In genomic region chr20:38961530-38962043, GRCh38 we compare ENCODE assay signal across 8 cellular contexts. TPM values are rescaled to one million over a fixed set of nuclear protein-coding genes. Genes with fewer than 3 reads are reported as not detected.
DNase-seq lines count a peak whose midpoint lies in the region; ATAC-seq and TF ChIP-seq lines count a peak whose summit lies in the region.

No MANE protein-coding gene starts in this region.

- H3K9me3 Mint-ChIP-seq in activated T-cell treated with anti-CD3 and anti-CD28 coated beads, Interleukin-2, amount 50 U/mL, for 4 hours = no peaks in the 10 kb centered on the region

- ATAC-seq in activated T-cell treated with anti-CD3 and anti-CD28 coated beads, Interleukin-2, amount 50 U/mL, for 4 hours = no peak

- H3K4me1 Mint-ChIP-seq in activated T-cell treated with anti-CD3 and anti-CD28 coated beads, Interleukin-2, amount 50 U/mL, for 4 hours (ENCODE audit: low read depth) = peaks cover 24% of the 10 kb centered on the region

- H3K4me1 ChIP-seq in HUES6 (ENCODE audit: control insufficient read depth, insufficient read depth, low read length) (no peaks in the 10 kb centered on the region; the same call in 1 of the 2 replicates), iPS-15b (ENCODE audit: control insufficient read depth, insufficient read depth, low read length) (no peaks in the 10 kb centered on the region)

- no peaks in the 10 kb centered on the region for H3K27me3 Mint-ChIP-seq in activated T-cell treated with anti-CD3 and anti-CD28 coated beads, Interleukin-2, amount 50 U/mL, for 4 hours (ENCODE audit: low read depth)

- peak overlapping the region; percentile 93 for H3K27ac ChIP-seq in HUES6 (ENCODE audit: low read depth, low read length)

- H3K4me3 Mint-ChIP-seq in activated T-cell treated with anti-CD3 and anti-CD28 coated beads, Interleukin-2, amount 50 U/mL, for 4 hours = peak overlapping the region; percentile 96

- TF ChIP-seq CTCF in AG10803 (conservative IDR thresholded peaks at IDR 0.05; ENCODE audit: low read length) = no peak

- DNase-seq in AG10803 (ENCODE audit: low read depth) (no peak), cortex of kidney (lab: John Stamatoyannopoulos, UW) (no peak), putamen (ENCODE audit: low spot score) (no peak), NCI-H2171 treated with DMSO at 0.1 percent for 48 hours (lab: John Stamatoyannopoulos, UW) (no peak)
- peak; percentile 15 for DNase-seq in activated T-cell treated with anti-CD3 and anti-CD28 coated beads, Interleukin-2, amount 50 U/mL, for 4 hours
- peak; percentile 16 for DNase-seq in stimulated activated CD4-positive, alpha-beta T cell treated with anti-CD3 and anti-CD28 coated beads, Interleukin-1b, Interleukin-23, amount 100 ng/mL, for 48 hours

- H3K4me3 ChIP-seq in AG10803 (ENCODE audit: low read length) (peak overlapping the region; percentile 85), HUES6 (ENCODE audit: low read depth, low read length) (peak overlapping the region; percentile 99), iPS-15b (ENCODE audit: low read depth, low read length) (peak overlapping the region; percentile 96)

- H3K9ac ChIP-seq in HUES6 (ENCODE audit: low read length) = peak overlapping the region; percentile 98
- peak overlapping the region; percentile 91 for H3K9ac ChIP-seq in iPS-15b (ENCODE audit: low read depth, low read length)

- no peaks in the 10 kb centered on the region for H3K27me3 ChIP-seq in HUES6 (ENCODE audit: control insufficient read depth, insufficient read depth, low read length)
- H3K27me3 ChIP-seq in iPS-15b (ENCODE audit: control insufficient read depth, insufficient read depth, low read length) = no peaks in the 10 kb centered on the region

- no peaks in the 10 kb centered on the region; the same call in 1 of the 2 replicates for H3K36me3 ChIP-seq in HUES6 (ENCODE audit: control insufficient read depth, insufficient read depth, low read length)
- no peaks in the 10 kb centered on the region for H3K36me3 ChIP-seq in iPS-15b (ENCODE audit: control insufficient read depth, insufficient read depth, low read length)

- H3K9me3 ChIP-seq in HUES6 (ENCODE audit: control insufficient read depth, insufficient read depth, low read depth, low read length) (no peaks in the 10 kb centered on the region), iPS-15b (ENCODE audit: control insufficient read depth, insufficient read depth, low read length) (no peaks in the 10 kb centered on the region)

- H3K36me3 Mint-ChIP-seq in activated T-cell treated with anti-CD3 and anti-CD28 coated beads, Interleukin-2, amount 50 U/mL, for 4 hours (ENCODE audit: insufficient read depth) = peaks cover 9% of the 10 kb centered on the region

RNA-seq across cellular contexts. Expression of gene DHX35, which starts 0.6 kb away (rescaled TPM):
- 10 to 100 TPM; 14.3 to 17.2 (median 15.8) TPM for total RNA-seq in activated T-cell treated with anti-CD3 and anti-CD28 coated beads, Interleukin-2, amount 50 U/mL, for 4 hours

RNA-seq across cellular contexts. Expression of gene FAM83D, which starts 35.4 kb away (rescaled TPM):
- 1 to 10 TPM; 1.3 to 1.9 (median 1.4) TPM for total RNA-seq in activated T-cell treated with anti-CD3 and anti-CD28 coated beads, Interleukin-2, amount 50 U/mL, for 4 hours

Comparison
In these comparisons a context has a peak if more than half of its experiments do, and no peak if none do; other contexts are left out.
1. DNase-seq: peak in activated T-cell treated with anti-CD3 and anti-CD28 coated beads, Interleukin-2, amount 50 U/mL, for 4 hours (single experiment) and stimulated activated CD4-positive, alpha-beta T cell treated with anti-CD3 and anti-CD28 coated beads, Interleukin-1b, Interleukin-23, amount 100 ng/mL, for 48 hours (single experiment); none in AG10803 (single experiment), cortex of kidney (single experiment), putamen (single experiment) and NCI-H2171 treated with DMSO at 0.1 percent for 48 hours (single experiment).
2. Peak in every context shown above with its lines, with median percentiles within 50 percentile points of each other: H3K4me3 ChIP-seq.